In genomic region chr7:12402365-12402725, GRCh38 we compare ENCODE assay signal across 27 cellular contexts. TPM values are rescaled to one million over a fixed set of nuclear protein-coding genes. Genes with fewer than 3 reads are reported as not detected.
DNase-seq lines count a peak whose midpoint lies in the region; ATAC-seq, FAIRE-seq and TF ChIP-seq lines count a peak whose summit lies in the region.
"Had no signal": no experiment of that assay in that cellular context is flagged by ENCODE, and none has a peak within 500 bp of the region (broad histone marks: within the 10 kb centered on the region; RNA-seq: fewer than 3 reads in every experiment).

No MANE protein-coding gene starts in this region.

- H3K4me3 Mint-ChIP-seq in T-helper 2 cell treated with Interferon-gamma antibody and Interleukin-4, amounts not matched to agents 5 μg/mL and 100 μg/mL, for 36 hours = peak overlapping the region; percentile 27
- H3K4me3 Mint-ChIP-seq in nephron progenitor cell = peak overlapping the region; percentile 90
- H3K4me3 Mint-ChIP-seq in activated naive CD4-positive, alpha-beta T cell treated with anti-CD3 and anti-CD28 coated beads for 36 hours = no peak overlapping the region

- H3K36me3 ChIP-seq in HUES6 (ENCODE audit: control insufficient read depth, insufficient read depth, low read length) (peaks cover 10% of the 10 kb centered on the region), bronchial epithelial cell (ENCODE audit: control insufficient read depth, insufficient read depth, low read length) (no peaks in the 10 kb centered on the region)
- H3K36me3 ChIP-seq: MG63, spleen, tibial artery had no signal

- no peak for ATAC-seq in HG02840 (IDR thresholded peaks at IDR 0.05; ENCODE audit: low FRiP score, unreplicated experiment)
- ATAC-seq: T-cell had no signal

- H3K4me1 Mint-ChIP-seq in T-helper 2 cell treated with Interferon-gamma antibody and Interleukin-4, amounts not matched to agents 5 μg/mL and 100 μg/mL, for 36 hours (ENCODE audit: low read depth) = peaks cover 21% of the 10 kb centered on the region
- H3K4me1 Mint-ChIP-seq in nephron progenitor cell = peaks cover 23% of the 10 kb centered on the region
- H3K4me1 Mint-ChIP-seq in activated naive CD4-positive, alpha-beta T cell treated with anti-CD3 and anti-CD28 coated beads for 36 hours (ENCODE audit: low read depth) = peaks cover 8% of the 10 kb centered on the region

- H3K27me3 ChIP-seq in HUES6 (ENCODE audit: control insufficient read depth, insufficient read depth, low read length) = peaks cover 11% of the 10 kb centered on the region
- no peaks in the 10 kb centered on the region for H3K27me3 ChIP-seq in bronchial epithelial cell (ENCODE audit: control insufficient read depth, insufficient read depth, low read length)

- no peak overlapping the region for H3K27ac Mint-ChIP-seq in T-helper 2 cell treated with Interferon-gamma antibody and Interleukin-4, amounts not matched to agents 5 μg/mL and 100 μg/mL, for 36 hours
- H3K27ac Mint-ChIP-seq in nephron progenitor cell = no peak overlapping the region
- no peak overlapping the region for H3K27ac Mint-ChIP-seq in activated naive CD4-positive, alpha-beta T cell treated with anti-CD3 and anti-CD28 coated beads for 36 hours
- H3K27ac Mint-ChIP-seq: B cell had no signal

- peaks cover 31% of the 10 kb centered on the region for H3K27me3 Mint-ChIP-seq in T-helper 2 cell treated with Interferon-gamma antibody and Interleukin-4, amounts not matched to agents 5 μg/mL and 100 μg/mL, for 36 hours (ENCODE audit: low read depth)
- H3K27me3 Mint-ChIP-seq in nephron progenitor cell (ENCODE audit: low read depth, poor library complexity) = peaks cover 47% of the 10 kb centered on the region
- H3K27me3 Mint-ChIP-seq in activated naive CD4-positive, alpha-beta T cell treated with anti-CD3 and anti-CD28 coated beads for 36 hours (ENCODE audit: low read depth) = peaks cover 18% of the 10 kb centered on the region

- CTCF ChIA-PET in activated naive CD4-positive, alpha-beta T cell treated with anti-CD3 and anti-CD28 coated beads for 36 hours (lab: Charles Lee) = interaction anchor here (0.6 to 0.7 kb wide), 2 partner anchors 14 to 88 kb away, joined by 3 read pairs; no protein-coding TSS in a partner anchor

- peak overlapping the region; percentile 93 for H3K4me3 ChIP-seq in HUES6 (ENCODE audit: low read depth, low read length)
- H3K4me3 ChIP-seq in bronchial epithelial cell (ENCODE audit: low read depth, low read length) = no peak overlapping the region
- H3K4me3 ChIP-seq: MG63, tibial artery had no signal

- DNase-seq in T-helper 2 cell treated with Interferon-gamma antibody and Interleukin-4, amounts not matched to agents 5 μg/mL and 100 μg/mL, for 36 hours (ENCODE audit: low spot score) = no peak
- DNase-seq in T-helper 2 cell = no peak
- peak; percentile 70 for DNase-seq in bronchial epithelial cell (ENCODE audit: low read depth)
- DNase-seq in nephron progenitor cell = no peak
- DNase-seq in activated naive CD4-positive, alpha-beta T cell treated with anti-CD3 and anti-CD28 coated beads for 36 hours = no peak
- DNase-seq in SKM-1 (lab: John Stamatoyannopoulos, UW; ENCODE audit: unreplicated experiment) = no peak
- DNase-seq: activated CD4-positive, alpha-beta T cell treated with anti-CD3 and anti-CD28 coated beads for 4 hours; Caco-2; DND-41; hypothalamus; MG63; NCI-H1417 treated with DMSO at 0.1 percent for 48 hours; NCI-H2171; NCI-H524 treated with DMSO at 0.1 percent for 48 hours; retina; Right ventricle myocardium superior; spleen; stimulated activated CD4-positive, alpha-beta T cell treated with anti-CD3 and anti-CD28 coated beads, Interleukin-4, amount 100 ng/mL, for 1 hour; stimulated activated naive CD4-positive, alpha-beta T cell; T-cell; tibial artery had no signal

- H3K9me3 ChIP-seq in HUES6 (ENCODE audit: control insufficient read depth, insufficient read depth, low read depth, low read length) = peaks cover 15% of the 10 kb centered on the region
- H3K9me3 ChIP-seq: Caco-2, tibial artery had no signal

- H3K36me3 Mint-ChIP-seq in T-helper 2 cell treated with Interferon-gamma antibody and Interleukin-4, amounts not matched to agents 5 μg/mL and 100 μg/mL, for 36 hours (ENCODE audit: low read depth) = peaks cover 9% of the 10 kb centered on the region
- peaks cover 5% of the 10 kb centered on the region for H3K36me3 Mint-ChIP-seq in nephron progenitor cell (ENCODE audit: low read depth)
- H3K36me3 Mint-ChIP-seq in activated naive CD4-positive, alpha-beta T cell treated with anti-CD3 and anti-CD28 coated beads for 36 hours (ENCODE audit: low read depth) = peaks cover 4% of the 10 kb centered on the region

- H3K4me1 ChIP-seq in HUES6 (ENCODE audit: control insufficient read depth, insufficient read depth, low read length) = no peaks in the 10 kb centered on the region
- H3K4me1 ChIP-seq: Caco-2 had no signal

- H3K27ac ChIP-seq in HUES6 (ENCODE audit: low read depth, low read length) = no peak overlapping the region
- H3K27ac ChIP-seq: spleen, tibial artery had no signal

- TF ChIP-seq CTCF in bronchial epithelial cell (IDR thresholded peaks at IDR 0.05; ENCODE audit: insufficient read depth, low read length, severe bottlenecking) (no peak), nephron progenitor cell (IDR thresholded peaks at IDR 0.05) (no peak)

- H3K9me3 Mint-ChIP-seq in T-helper 2 cell treated with Interferon-gamma antibody and Interleukin-4, amounts not matched to agents 5 μg/mL and 100 μg/mL, for 36 hours = peaks cover 14% of the 10 kb centered on the region
- H3K9me3 Mint-ChIP-seq in nephron progenitor cell = peaks cover 17% of the 10 kb centered on the region
- H3K9me3 Mint-ChIP-seq in activated naive CD4-positive, alpha-beta T cell treated with anti-CD3 and anti-CD28 coated beads for 36 hours = peaks cover 13% of the 10 kb centered on the region

- no peak overlapping the region for H3K9ac ChIP-seq in HUES6 (ENCODE audit: low read length)

- intact Hi-C loops in activated naive CD4-positive, alpha-beta T cell treated with anti-CD3 and anti-CD28 coated beads for 36 hours (cut with micrococcal nuclease) = loop anchor here (2.0 kb wide), 3 partner anchors 146 to 284 kb away; partner anchors contain the start of genes ARL4A and TMEM106B

- no peak for FAIRE-seq in bronchial epithelial cell (lab: Jason Lieb, UNC)
- FAIRE-seq: frontal cortex had no signal

RNA-seq across cellular contexts. Expression of gene VWDE, which starts 1.3 kb away (rescaled TPM):
- 1.1 and 3.6 TPM in 2 replicates for total RNA-seq in bronchial epithelial cell
- 1 to 10 TPM; 1.5 to 1.9 TPM for total RNA-seq in activated naive CD4-positive, alpha-beta T cell treated with anti-CD3 and anti-CD28 coated beads for 36 hours
- total RNA-seq: A172, B cell, chondrocyte, Right ventricle myocardium superior had no signal
